In genomic region chr16:51818342-51818944, GRCh38 we compare ENCODE assay signal across 9 cellular contexts.
DNase-seq lines count a peak whose midpoint lies in the region; ATAC-seq, FAIRE-seq and TF ChIP-seq lines count a peak whose summit lies in the region.
"Had no signal": no experiment of that assay in that cellular context is flagged by ENCODE, and none has a peak within 500 bp of the region (broad histone marks: within the 10 kb centered on the region; RNA-seq: fewer than 3 reads in every experiment).

No MANE protein-coding gene starts in this region.

- 4% methylated on average over 4 of the region's 4 CpGs for whole genome bisulfite sequencing in A549 (ENCODE audit: missing lambda C conversion rate)
- WGBS in K562 (ENCODE audit: insufficient coverage, low coverage, missing lambda C conversion rate): 0% methylated on average over 4 of the region's 4 CpGs

- H3K4me3 ChIP-seq in A549 (no peak overlapping the region), K562 (no peak overlapping the region)

- H3K79me2 ChIP-seq in K562 (ENCODE audit: control insufficient read depth, insufficient read depth, low read length): no peaks in the 10 kb centered on the region

- no peaks in the 10 kb centered on the region for H3K4me1 ChIP-seq in A549
- no peaks in the 10 kb centered on the region for H3K4me1 ChIP-seq in K562 (replicated peaks in 1 of 2; ENCODE audit: control insufficient read depth in 2 of 2, insufficient read depth in 2 of 2, low read length in 2 of 2)

- intact Hi-C loops in K562 (cut with micrococcal nuclease): no loop called here

- H3K4me2 ChIP-seq in A549: no peak overlapping the region
- no peak overlapping the region for H3K4me2 ChIP-seq in K562 (ENCODE audit: insufficient read depth, low read length)

- no peaks in the 10 kb centered on the region for H3K9me1 ChIP-seq in K562 (ENCODE audit: control insufficient read depth, insufficient read depth, low read length)

- H4K20me1 ChIP-seq in K562 (replicated peaks; ENCODE audit: control insufficient read depth, insufficient read depth, low read length): no peaks in the 10 kb centered on the region

- TF ChIP-seq CTCF in A549 (IDR thresholded peaks at IDR 0.05) (peak; percentile 38; the same call in 2 of the 3 replicates), K562 (IDR thresholded peaks at IDR 0.05 in 2 of 3, conservative IDR thresholded peaks at IDR 0.05 in 1 of 3; ENCODE audit: insufficient read depth in 2 of 3, low read depth in 1 of 3, low read length in 3 of 3) (peak in 2 of 3 experiments; percentile 38 to 39; a peak in 3 of 6 replicates)

- H3K27ac ChIP-seq in A549 (no peak overlapping the region), K562 (ENCODE audit: extremely low read depth, low read depth, low read length) (no peak overlapping the region)

- TF ChIP-seq EP300 in A549 (IDR thresholded peaks at IDR 0.05) (no peak), K562 (IDR thresholded peaks at IDR 0.05; ENCODE audit: low read length) (no peak)

- ATAC-seq in A549 (0 out of 6 replicates have a peak, but pooled peaks have one; percentile 43 to 51), K562 (no peak), HG03045 (IDR thresholded peaks at IDR 0.05; ENCODE audit: unreplicated experiment) (no peak), GM21786 (IDR thresholded peaks at IDR 0.05; ENCODE audit: unreplicated experiment) (no peak), HG03460 (IDR thresholded peaks at IDR 0.05; ENCODE audit: unreplicated experiment) (no peak)

- FAIRE-seq in A549 (lab: Jason Lieb, UNC): no peak
- no peak for FAIRE-seq in K562 (lab: Jason Lieb, UNC)
- FAIRE-seq: endothelial cell of umbilical vein had no signal

- H3K27me3 ChIP-seq in K562 (ENCODE audit: control insufficient read depth in 2 of 2, insufficient read depth in 2 of 2, low read length in 2 of 2): no peaks in the 10 kb centered on the region

- POLR2A ChIA-PET in A549 (lab: Yijun Ruan, JAX) (no interaction called here), K562 (lab: Yijun Ruan, JAX) (no interaction called here)

- peak; percentile 57 to 76 for TF ChIP-seq RAD21 in A549 (conservative IDR thresholded peaks at IDR 0.05 in 1 of 2, IDR thresholded peaks at IDR 0.05 in 1 of 2)
- TF ChIP-seq RAD21 in K562 (CRISPR knock-in tag; conservative IDR thresholded peaks at IDR 0.05 in 1 of 2, IDR thresholded peaks at IDR 0.05 in 1 of 2): peak in 1 of 2 experiments; percentile 40; a peak in 2 of 4 replicates

- no TSS peak for BruUV-seq in K562 (replicated peaks; lab: Mats Ljungman, UMichigan)

- DNase-seq in A549 (ENCODE audit: low read depth in 1 of 2, low spot score in 1 of 2) (peak in 1 of 2 experiments; percentile 46), GM03348 (ENCODE audit: low spot score) (peak; percentile 59), NCI-H1105 (lab: John Stamatoyannopoulos, UW) (peak; percentile 26), K562 (ENCODE audit: extremely low read depth in 1 of 4, low spot score in 3 of 4) (peak in 2 of 4 experiments; percentile 10 to 16), lung microvascular endothelial cell (ENCODE audit: low read depth in 2 of 2) (peak; percentile 49 to 72)

- no peak for TF ChIP-seq POLR2A in A549 (IDR thresholded peaks at IDR 0.05; ENCODE audit: low read length)
- TF ChIP-seq POLR2A in K562 (conservative IDR thresholded peaks at IDR 0.05): no peak

- in situ Hi-C loops in K562 (cut with MboI): no loop called here

- H3K9ac ChIP-seq in K562 (ENCODE audit: insufficient read depth in 1 of 2, low read depth in 2 of 2, low read length in 2 of 2): no peak overlapping the region

- no peak overlapping the region for H2AFZ ChIP-seq in K562 (ENCODE audit: low read depth, low read length)

- H3K36me3 ChIP-seq in K562 (ENCODE audit: control insufficient read depth, insufficient read depth, low read length): no peaks in the 10 kb centered on the region

- H3K9me3 ChIP-seq in A549 (peaks cover 2% of the 10 kb centered on the region; the same call in 1 of the 3 replicates), K562 (replicated peaks; ENCODE audit: control insufficient read depth, insufficient read depth, low read depth, low read length) (no peaks in the 10 kb centered on the region)

- CTCF ChIA-PET in A549 (lab: Yijun Ruan, JAX): interaction anchor here (0.6 to 3.2 kb wide), 15 partner anchors 9 to 1443 kb away, joined by 3 to 22 read pairs (median 3); no protein-coding TSS in a partner anchor
- CTCF ChIA-PET in K562 (lab: Yijun Ruan, JAX; ENCODE audit: low intra/inter-chr PET ratio): no interaction called here

TF ChIP-seq in A549, 52 proteins besides CTCF, POLR2A, EP300 and RAD21:
- TF ChIP-seq SMC3 (IDR thresholded peaks at IDR 0.05) (peak; percentile 51; the same call in 2 of the 3 replicates), NR3C1 (IDR thresholded peaks at IDR 0.05) (no peak), REST (IDR thresholded peaks at IDR 0.05) (no peak)

TF ChIP-seq in K562, 482 proteins besides CTCF, POLR2A, EP300 and RAD21 (continues in another document):
- TF ChIP-seq ZNF121 (CRISPR knock-in tag; conservative IDR thresholded peaks at IDR 0.05): no peak
- no peak for TF ChIP-seq MBD1 (CRISPR knock-in tag; IDR thresholded peaks at IDR 0.05)
- no peak for TF ChIP-seq TEAD2 (tag; IDR thresholded peaks at IDR 0.05)
- TF ChIP-seq ZNF146 (CRISPR knock-in tag; IDR thresholded peaks at IDR 0.05; ENCODE audit: unreplicated experiment): no peak
- TF ChIP-seq ZNF707 (CRISPR knock-in tag; conservative IDR thresholded peaks at IDR 0.05): no peak
- TF ChIP-seq, protein P1, sequence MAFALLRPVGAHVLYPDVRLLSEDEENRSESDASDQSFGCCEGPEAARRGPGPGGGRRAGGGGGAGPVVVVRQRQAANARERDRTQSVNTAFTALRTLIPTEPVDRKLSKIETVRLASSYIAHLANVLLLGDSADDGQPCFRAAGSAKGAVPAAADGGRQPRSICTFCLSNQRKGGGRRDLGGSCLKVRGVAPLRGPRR (CRISPR knock-in tag; IDR thresholded peaks at IDR 0.05): no peak
- no peak for TF ChIP-seq EGR1 (conservative IDR thresholded peaks at IDR 0.05)
- TF ChIP-seq, protein P2, sequence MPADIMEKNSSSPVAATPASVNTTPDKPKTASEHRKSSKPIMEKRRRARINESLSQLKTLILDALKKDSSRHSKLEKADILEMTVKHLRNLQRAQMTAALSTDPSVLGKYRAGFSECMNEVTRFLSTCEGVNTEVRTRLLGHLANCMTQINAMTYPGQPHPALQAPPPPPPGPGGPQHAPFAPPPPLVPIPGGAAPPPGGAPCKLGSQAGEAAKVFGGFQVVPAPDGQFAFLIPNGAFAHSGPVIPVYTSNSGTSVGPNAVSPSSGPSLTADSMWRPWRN (IDR thresholded peaks at IDR 0.05; ENCODE audit: low read depth): no peak
- TF ChIP-seq HEY1 (CRISPR knock-in tag; IDR thresholded peaks at IDR 0.05; ENCODE audit: borderline replicate concordance): no peak
- TF ChIP-seq, protein P3, sequence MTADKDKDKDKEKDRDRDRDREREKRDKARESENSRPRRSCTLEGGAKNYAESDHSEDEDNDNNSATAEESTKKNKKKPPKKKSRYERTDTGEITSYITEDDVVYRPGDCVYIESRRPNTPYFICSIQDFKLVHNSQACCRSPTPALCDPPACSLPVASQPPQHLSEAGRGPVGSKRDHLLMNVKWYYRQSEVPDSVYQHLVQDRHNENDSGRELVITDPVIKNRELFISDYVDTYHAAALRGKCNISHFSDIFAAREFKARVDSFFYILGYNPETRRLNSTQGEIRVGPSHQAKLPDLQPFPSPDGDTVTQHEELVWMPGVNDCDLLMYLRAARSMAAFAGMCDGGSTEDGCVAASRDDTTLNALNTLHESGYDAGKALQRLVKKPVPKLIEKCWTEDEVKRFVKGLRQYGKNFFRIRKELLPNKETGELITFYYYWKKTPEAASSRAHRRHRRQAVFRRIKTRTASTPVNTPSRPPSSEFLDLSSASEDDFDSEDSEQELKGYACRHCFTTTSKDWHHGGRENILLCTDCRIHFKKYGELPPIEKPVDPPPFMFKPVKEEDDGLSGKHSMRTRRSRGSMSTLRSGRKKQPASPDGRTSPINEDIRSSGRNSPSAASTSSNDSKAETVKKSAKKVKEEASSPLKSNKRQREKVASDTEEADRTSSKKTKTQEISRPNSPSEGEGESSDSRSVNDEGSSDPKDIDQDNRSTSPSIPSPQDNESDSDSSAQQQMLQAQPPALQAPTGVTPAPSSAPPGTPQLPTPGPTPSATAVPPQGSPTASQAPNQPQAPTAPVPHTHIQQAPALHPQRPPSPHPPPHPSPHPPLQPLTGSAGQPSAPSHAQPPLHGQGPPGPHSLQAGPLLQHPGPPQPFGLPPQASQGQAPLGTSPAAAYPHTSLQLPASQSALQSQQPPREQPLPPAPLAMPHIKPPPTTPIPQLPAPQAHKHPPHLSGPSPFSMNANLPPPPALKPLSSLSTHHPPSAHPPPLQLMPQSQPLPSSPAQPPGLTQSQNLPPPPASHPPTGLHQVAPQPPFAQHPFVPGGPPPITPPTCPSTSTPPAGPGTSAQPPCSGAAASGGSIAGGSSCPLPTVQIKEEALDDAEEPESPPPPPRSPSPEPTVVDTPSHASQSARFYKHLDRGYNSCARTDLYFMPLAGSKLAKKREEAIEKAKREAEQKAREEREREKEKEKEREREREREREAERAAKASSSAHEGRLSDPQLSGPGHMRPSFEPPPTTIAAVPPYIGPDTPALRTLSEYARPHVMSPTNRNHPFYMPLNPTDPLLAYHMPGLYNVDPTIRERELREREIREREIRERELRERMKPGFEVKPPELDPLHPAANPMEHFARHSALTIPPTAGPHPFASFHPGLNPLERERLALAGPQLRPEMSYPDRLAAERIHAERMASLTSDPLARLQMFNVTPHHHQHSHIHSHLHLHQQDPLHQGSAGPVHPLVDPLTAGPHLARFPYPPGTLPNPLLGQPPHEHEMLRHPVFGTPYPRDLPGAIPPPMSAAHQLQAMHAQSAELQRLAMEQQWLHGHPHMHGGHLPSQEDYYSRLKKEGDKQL (CRISPR knock-in tag; IDR thresholded peaks at IDR 0.05; ENCODE audit: borderline replicate concordance): no peak
- TF ChIP-seq POLR2G (IDR thresholded peaks at IDR 0.05; ENCODE audit: low read depth, low read length): no peak
- TF ChIP-seq PPARD (CRISPR knock-in tag; IDR thresholded peaks at IDR 0.05): no peak
- TF ChIP-seq TRIM28 (IDR thresholded peaks at IDR 0.05): no peak
- TF ChIP-seq BMI1 (IDR thresholded peaks at IDR 0.05; ENCODE audit: low read length): no peak
- no peak for TF ChIP-seq ZFP36 (IDR thresholded peaks at IDR 0.05; ENCODE audit: low read depth, low read length, partially characterized antibody)

Comparison
In these comparisons a context has a peak if more than half of its experiments do, and no peak if none do; other contexts are left out.
1. ATAC-seq: peak in A549 (2 of 2); none in K562 (single experiment), HG03045 (single experiment), GM21786 (single experiment) and HG03460 (single experiment).
2. Of the 35 proteins assayed by ChIP-seq in both K562 and A549: peak only in K562: none; only in A549: SMC3; in both: CTCF; in neither: 32; mixed calls (peak in some experiments, not most) for 1.